ENCODE assay signal across 8 cellular contexts in the genomic region with DNA sequence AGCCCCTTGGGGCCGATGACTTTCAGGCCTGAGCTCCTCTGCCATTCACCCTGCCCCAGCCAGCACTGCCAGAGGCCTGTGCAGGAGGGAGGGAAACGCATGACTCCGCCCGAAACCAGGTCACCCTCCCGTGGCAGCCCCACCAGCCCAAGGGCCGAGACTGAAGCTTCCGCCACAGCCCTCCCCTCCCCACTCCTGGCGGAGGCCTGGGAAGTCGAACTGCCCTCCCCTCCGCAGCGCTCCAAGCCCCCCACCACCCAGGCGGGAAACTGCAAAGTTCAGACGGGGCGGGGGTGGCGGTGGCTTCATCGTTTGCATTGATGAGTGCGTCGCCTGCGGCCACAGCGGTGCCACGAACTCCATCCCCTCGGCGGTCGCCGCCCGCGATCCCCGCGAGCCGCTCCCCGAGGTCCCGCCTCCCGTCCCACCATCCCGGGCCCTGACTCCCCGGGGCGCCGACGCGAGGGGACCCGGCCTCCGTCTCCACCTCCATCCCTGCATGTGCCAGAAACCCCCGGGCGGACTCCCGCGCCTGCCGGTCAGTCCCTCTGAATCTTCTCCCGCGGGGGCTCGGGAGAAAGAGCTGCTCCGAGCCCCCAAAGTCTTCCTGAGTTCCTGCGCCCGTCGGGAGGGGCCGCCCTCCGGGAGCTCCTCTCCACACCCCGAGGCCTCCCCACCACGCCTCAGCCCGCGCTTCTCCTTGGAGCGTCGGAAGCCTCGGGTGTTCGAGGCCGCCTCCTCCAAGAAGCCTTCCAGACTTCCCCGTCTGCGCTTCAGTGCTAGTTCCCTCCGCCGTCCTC. TPM values are rescaled to one million over a fixed set of nuclear protein-coding genes. Genes with fewer than 3 reads are reported as not detected.
DNase-seq lines count a peak whose midpoint lies in the region; ATAC-seq, FAIRE-seq and TF ChIP-seq lines count a peak whose summit lies in the region.

No MANE protein-coding gene starts in this region.

- FAIRE-seq in GM12891 (lab: Jason Lieb, UNC), result peak; percentile 54

- H3K4me1 ChIP-seq in heart right ventricle (peaks cover 0 to 39% (median 23%) of the 10 kb centered on the region in 9 donors), skeletal muscle satellite cell (ENCODE audit: control insufficient read depth, insufficient read depth, low read length) (peaks cover 27% of the 10 kb centered on the region)

- TF ChIP-seq CTCF in heart right ventricle (IDR thresholded peaks at IDR 0.05), result no peak

- ATAC-seq in HG03135 (IDR thresholded peaks at IDR 0.05; ENCODE audit: unreplicated experiment) (peak; percentile 17), heart right ventricle (no peak)

- peak overlapping the region in 7 of 10 donors; percentile 40 to 72 (median 64) for H3K27ac ChIP-seq in heart right ventricle

- peak overlapping the region; percentile 29 to 65 (median 54) for H3K4me3 ChIP-seq in heart right ventricle
- H3K4me3 ChIP-seq in skeletal muscle satellite cell (ENCODE audit: low read length), result peak overlapping the region; percentile 67

- H3K36me3 ChIP-seq in heart right ventricle (no peaks in the 10 kb centered on the region), skeletal muscle satellite cell (ENCODE audit: insufficient read depth, low read length) (no peaks in the 10 kb centered on the region)

- 8 to 10% methylated on average over 66 to 68 of the region's 68 CpGs for WGBS in heart right ventricle, 2 donors

- intact Hi-C loops in heart right ventricle (cut with DNase I), result no loop called here

- H3K9me3 ChIP-seq in heart right ventricle, result no peaks in the 10 kb centered on the region
- H3K9me3 ChIP-seq in skeletal muscle satellite cell (replicated peaks; ENCODE audit: low read length), result no peaks in the 10 kb centered on the region

- H3K27me3 ChIP-seq in heart right ventricle (peaks cover 0 to 31% (median 11%) of the 10 kb centered on the region in 7 donors), skeletal muscle satellite cell (ENCODE audit: control insufficient read depth, insufficient read depth, low read length) (no peaks in the 10 kb centered on the region)

- peak overlapping the region; percentile 51 for H3K9ac ChIP-seq in skeletal muscle satellite cell (ENCODE audit: low read depth, low read length)

- peak overlapping the region; percentile 80 for H3K4me2 ChIP-seq in skeletal muscle satellite cell (ENCODE audit: low read length)

- peak; percentile 34 for DNase-seq in A172 (ENCODE audit: low spot score)
- DNase-seq in GM12891 (ENCODE audit: insufficient read length, low spot score), result peak; percentile 66
- peak; percentile 19 to 37 for DNase-seq in activated CD4-positive, alpha-beta T cell treated with anti-CD3 and anti-CD28 coated beads, Interleukin-2, amount 50 U/mL, for 48 hours
- no peak for DNase-seq in heart right ventricle
- no peak for DNase-seq in SK-N-DZ (ENCODE audit: low spot score)
- no peak for DNase-seq in H4 (ENCODE audit: low spot score)

- no peak for TF ChIP-seq POLR2A in GM12891 (IDR thresholded peaks at IDR 0.05; ENCODE audit: low read depth, low read length)

TF ChIP-seq in GM12891, 5 proteins besides CTCF, POLR2A, EP300 and RAD21:
- TF ChIP-seq POU2F2 (IDR thresholded peaks at IDR 0.05; ENCODE audit: low read depth, low read length), result no peak
- TF ChIP-seq PAX5 (IDR thresholded peaks at IDR 0.05; ENCODE audit: insufficient read depth, low read length, severe bottlenecking), result no peak
- TF ChIP-seq TAF1 (IDR thresholded peaks at IDR 0.05; ENCODE audit: low read depth, low read length), result no peak
- TF ChIP-seq POLR2AphosphoS5 (IDR thresholded peaks at IDR 0.05; ENCODE audit: low read depth, low read length), result no peak
- no peak for TF ChIP-seq SPI1 (IDR thresholded peaks at IDR 0.05; ENCODE audit: low read depth, low read length)

RNA-seq across cellular contexts. Expression of gene MELTF, which starts 0.7 kb away (rescaled TPM):
- 57.4 and 67.1 TPM in 2 replicates for total RNA-seq in A172 (2014; rRNA removed; shearing (Covaris generic))
- polyA plus RNA-seq in GM12891 (2012; ENCODE audit: low read depth, missing spikeins), result 17.5 TPM
- 10 to 100 TPM in 3 of 10 donors, 1 to 10 TPM in 7; 2.5 to 27.5 (median 6.3) TPM for total RNA-seq in heart right ventricle
- 10 to 100 TPM in 1 of 2 donors, 1 to 10 TPM in 1; 8.5 to 31.4 TPM for polyA plus RNA-seq in heart right ventricle
- 4.3 and 5.0 TPM in 2 replicates for total RNA-seq in skeletal muscle satellite cell (2012; rRNA removed)
- 5.7 and 8.8 TPM in 2 replicates for polyA plus RNA-seq in SK-N-DZ (2014; cell fraction: cytosol; rRNA removed)
- 27.5 and 31.1 TPM in 2 replicates for polyA plus RNA-seq in SK-N-DZ (2014; cell fraction: nucleus; rRNA removed)
- 4.9 and 7.0 TPM in 2 replicates for total RNA-seq in H4 (2014; rRNA removed; shearing (Covaris generic))

Comparison
In these comparisons a context has a peak if more than half of its experiments do, and no peak if none do; other contexts are left out.
1. DNase-seq: peak in A172 (single experiment), GM12891 (single experiment) and activated CD4-positive, alpha-beta T cell treated with anti-CD3 and anti-CD28 coated beads, Interleukin-2, amount 50 U/mL, for 48 hours (2 of 2); none in heart right ventricle (0 of 2), SK-N-DZ (single experiment) and H4 (single experiment).